Comparison of ENCODE assay signal across 9 cellular contexts in the genomic region with DNA sequence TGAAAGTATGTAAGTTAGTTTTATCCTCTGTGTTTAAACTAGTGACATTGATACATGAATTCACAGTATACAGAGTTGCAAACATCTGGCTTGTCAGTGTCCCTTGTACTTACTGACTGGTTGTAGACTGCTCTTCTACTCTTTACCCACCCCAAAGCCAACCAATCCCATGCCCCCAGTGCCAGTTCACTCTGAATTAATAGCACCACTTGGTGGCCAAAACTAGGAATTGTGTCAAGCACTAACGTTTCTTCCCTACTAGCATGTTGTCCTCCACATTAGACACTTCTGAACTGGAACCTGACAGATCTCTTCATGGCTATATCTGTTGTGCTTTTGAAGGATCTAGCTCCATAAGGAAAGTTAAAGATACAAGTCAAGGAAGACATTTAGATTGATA. TPM values are rescaled to one million over a fixed set of nuclear protein-coding genes. Genes with fewer than 3 reads are reported as not detected.
DNase-seq lines count a peak whose midpoint lies in the region; ATAC-seq and TF ChIP-seq lines count a peak whose summit lies in the region.
"Had no signal": no experiment of that assay in that cellular context is flagged by ENCODE, and none has a peak within 500 bp of the region (broad histone marks: within the 10 kb centered on the region; RNA-seq: fewer than 3 reads in every experiment).

No MANE protein-coding gene starts in this region.

- H3K27me3 ChIP-seq in endodermal cell (ENCODE audit: control insufficient read depth, insufficient read depth, low read length, poor library complexity, severe bottlenecking), result no peaks in the 10 kb centered on the region

- ATAC-seq in GM18511 (IDR thresholded peaks at IDR 0.05; ENCODE audit: unreplicated experiment), result peak; percentile 54
- ATAC-seq in HG02852 (IDR thresholded peaks at IDR 0.05; ENCODE audit: unreplicated experiment), result no peak
- no peak for ATAC-seq in natural killer cell

- H3K27ac Mint-ChIP-seq in endodermal cell (no peak overlapping the region), natural killer cell (no peak overlapping the region)

- no peaks in the 10 kb centered on the region for H3K36me3 ChIP-seq in endodermal cell (ENCODE audit: control insufficient read depth, insufficient read depth, low read length)
- H3K36me3 ChIP-seq: thoracic aorta had no signal

- H3K36me3 Mint-ChIP-seq in endodermal cell (ENCODE audit: low read depth) (peaks cover 2% of the 10 kb centered on the region), natural killer cell (no peaks in the 10 kb centered on the region)

- intact Hi-C loops in natural killer cell (cut with micrococcal nuclease), result no loop called here

- H3K9me3 ChIP-seq in endodermal cell (ENCODE audit: control insufficient read depth, low read length), result no peaks in the 10 kb centered on the region
- H3K9me3 ChIP-seq: thoracic aorta had no signal

- TF ChIP-seq CTCF in AG09309 (IDR thresholded peaks at IDR 0.05; ENCODE audit: control insufficient read depth, insufficient read depth, low read depth, low read length, missing control alignments), result peak; percentile 32
- TF ChIP-seq CTCF in endodermal cell (conservative IDR thresholded peaks at IDR 0.05), result peak; percentile 80
- TF ChIP-seq CTCF in natural killer cell (IDR thresholded peaks at IDR 0.05), result no peak

- H3K9me3 Mint-ChIP-seq in endodermal cell (no peaks in the 10 kb centered on the region), natural killer cell (no peaks in the 10 kb centered on the region)

- H3K27ac ChIP-seq in endodermal cell (ENCODE audit: low read depth, low read length), result no peak overlapping the region
- H3K27ac ChIP-seq: thoracic aorta had no signal

- H3K27me3 Mint-ChIP-seq in endodermal cell (ENCODE audit: insufficient read depth), result no peaks in the 10 kb centered on the region
- no peaks in the 10 kb centered on the region for H3K27me3 Mint-ChIP-seq in natural killer cell (ENCODE audit: low read depth in 2 of 2)

- no peak overlapping the region for H3K9ac ChIP-seq in endodermal cell (ENCODE audit: extremely low read depth, low read length, poor library complexity, severe bottlenecking)

- no peaks in the 10 kb centered on the region for H3K4me1 ChIP-seq in endodermal cell (ENCODE audit: control insufficient read depth, insufficient read depth, low read length)

- H3K4me3 Mint-ChIP-seq in endodermal cell, result no peak overlapping the region
- H3K4me3 Mint-ChIP-seq in natural killer cell, result no peak overlapping the region

- H3K4me1 Mint-ChIP-seq in endodermal cell (no peaks in the 10 kb centered on the region), natural killer cell (no peaks in the 10 kb centered on the region)

- 0% methylated on average over 1 of the region's 1 CpG; no CpG with 5 or more reads in 1 of the 2 experiments for whole genome bisulfite sequencing in endodermal cell (ENCODE audit: insufficient coverage in 1 of 2, insufficient read length in 1 of 2), 2 experiments

- DNase-seq in AG09309 (ENCODE audit: low read depth), result no peak
- peak; percentile 36 for DNase-seq in NCI-H460 (ENCODE audit: extremely low read depth, low read depth)
- DNase-seq in endodermal cell, result peak; percentile 76
- DNase-seq in natural killer cell, result no peak
- no peak for DNase-seq in activated CD4-positive, alpha-beta T cell treated with anti-CD3 and anti-CD28 coated beads, Interleukin-2, amount 50 U/mL, for 4 hours
- DNase-seq in NCI-H2107 (lab: John Stamatoyannopoulos, UW), result no peak

- H3K4me3 ChIP-seq in AG09309 (ENCODE audit: control insufficient read depth, low read depth, low read length) (no peak overlapping the region), endodermal cell (ENCODE audit: low read length) (no peak overlapping the region)
- H3K4me3 ChIP-seq: thoracic aorta had no signal

RNA-seq across cellular contexts. Expression of a gene that starts 27.2 kb away (rescaled TPM):
- 0.58 and 0.79 TPM in 2 replicates for total RNA-seq in NCI-H460 (2014; rRNA removed; shearing (Covaris generic))
- polyA plus RNA-seq in NCI-H460 (2014; cell fraction: nucleus; rRNA removed), result 1.0 and 2.5 TPM in 2 replicates
- total RNA-seq in endodermal cell, result 10 to 100 TPM; 11.7 to 19.0 TPM
- polyA plus RNA-seq in endodermal cell (2013, experiment 1 of 2), result 4.2 TPM
- 3.3 TPM for polyA plus RNA-seq in endodermal cell (2013, experiment 2 of 2)
- not detected for total RNA-seq in natural killer cell
- total RNA-seq: thoracic aorta had no signal

Comparison
In these comparisons a context has a peak if more than half of its experiments do, and no peak if none do; other contexts are left out.
1. DNase-seq: peak in NCI-H460 (single experiment) and endodermal cell (single experiment); none in AG09309 (single experiment), natural killer cell (single experiment), activated CD4-positive, alpha-beta T cell treated with anti-CD3 and anti-CD28 coated beads, Interleukin-2, amount 50 U/mL, for 4 hours (0 of 2) and NCI-H2107 (single experiment).